8 cellular contexts compared by ENCODE assay signal in genomic region chr10:63261496-63261895, GRCh38.
DNase-seq lines count a peak whose midpoint lies in the region; ATAC-seq and TF ChIP-seq lines count a peak whose summit lies in the region.

No MANE protein-coding gene starts in this region.

- peaks cover 100% of the 10 kb centered on the region for H3K79me2 ChIP-seq in OCI-LY3 (ENCODE audit: low read length)

- peak overlapping the region; percentile 67 to 94 (median 90); a peak in 21 of 22 replicates for H3K27ac ChIP-seq in BLaER1 treated with 17β-estradiol and CSF1 and Interleukin-3, amounts not matched to agents 10 nM and 100 nM
- H3K27ac ChIP-seq in OCI-LY3 (ENCODE audit: low read length), result peak overlapping the region; percentile 88
- H3K27ac ChIP-seq in left lung, result peak overlapping the region; percentile 17 to 76
- no peak overlapping the region for H3K27ac ChIP-seq in A673 (ENCODE audit: low read depth, low read length, poor library complexity, severe bottlenecking)

- ATAC-seq in GM18868 (IDR thresholded peaks at IDR 0.05; ENCODE audit: unreplicated experiment), result peak; percentile 49
- no peak for ATAC-seq in left lung

- peak overlapping the region in 9 of 10 experiments; percentile 29 to 64 (median 51); a peak in 15 of 20 replicates for H3K4me3 ChIP-seq in BLaER1 treated with 17β-estradiol and CSF1 and Interleukin-3, amounts not matched to agents 10 nM and 100 nM
- peak overlapping the region; percentile 55 for H3K4me3 ChIP-seq in OCI-LY3 (ENCODE audit: low read length)
- no peak overlapping the region for H3K4me3 ChIP-seq in left lung
- H3K4me3 ChIP-seq in A673 (ENCODE audit: low read depth, low read length, poor library complexity, severe bottlenecking), result no peak overlapping the region

- no peak overlapping the region for H3K4me3 Mint-ChIP-seq in glutamatergic neuron (ENCODE audit: unreplicated experiment)

- peaks cover 0 to 21% (median 2%) of the 10 kb centered on the region in 11 experiments; a peak in 6 of 22 replicates for H4K20me1 ChIP-seq in BLaER1 treated with 17β-estradiol and CSF1 and Interleukin-3, amounts not matched to agents 10 nM and 100 nM
- peaks cover 52% of the 10 kb centered on the region for H4K20me1 ChIP-seq in OCI-LY3 (ENCODE audit: insufficient read depth, low read length)

- H3K9me3 Mint-ChIP-seq in glutamatergic neuron (ENCODE audit: unreplicated experiment), result peaks cover 4% of the 10 kb centered on the region

- H2AFZ ChIP-seq in OCI-LY3 (ENCODE audit: low read depth, low read length), result no peak overlapping the region

- H3K27me3 Mint-ChIP-seq in glutamatergic neuron (ENCODE audit: unreplicated experiment), result no peaks in the 10 kb centered on the region

- no TSS peak for BruUV-seq in A673 (replicated peaks; lab: Mats Ljungman, UMichigan)

- no peaks in the 10 kb centered on the region for H3K27me3 ChIP-seq in BLaER1 treated with 17β-estradiol and CSF1 and Interleukin-3, amounts not matched to agents 10 nM and 100 nM
- H3K27me3 ChIP-seq in OCI-LY3 (ENCODE audit: low read depth, low read length), result no peaks in the 10 kb centered on the region
- no peaks in the 10 kb centered on the region for H3K27me3 ChIP-seq in left lung
- no peaks in the 10 kb centered on the region for H3K27me3 ChIP-seq in A673 (replicated peaks; ENCODE audit: insufficient read depth, low read depth, low read length, poor library complexity)

- DNase-seq in left lung, result no peak
- DNase-seq in GM03348 (ENCODE audit: low spot score), result no peak
- DNase-seq in glutamatergic neuron, result no peak
- no peak for DNase-seq in NCI-H128 (lab: John Stamatoyannopoulos, UW; ENCODE audit: unreplicated experiment)
- DNase-seq in A673 (ENCODE audit: low spot score), result no peak

- CTCF ChIA-PET in A673 (lab: Charles Lee), result no interaction called here

- no peak overlapping the region for H3K27ac Mint-ChIP-seq in glutamatergic neuron (ENCODE audit: unreplicated experiment)

- H3K36me3 Mint-ChIP-seq in glutamatergic neuron (ENCODE audit: unreplicated experiment), result no peaks in the 10 kb centered on the region

- H3K9ac ChIP-seq in BLaER1 treated with 17β-estradiol and CSF1 and Interleukin-3, amounts not matched to agents 10 nM and 100 nM, result peak overlapping the region; percentile 36 to 83 (median 75); a peak in 20 of 22 replicates
- peak overlapping the region; percentile 42 for H3K9ac ChIP-seq in OCI-LY3 (ENCODE audit: low read length)

- H3K4me1 Mint-ChIP-seq in glutamatergic neuron (ENCODE audit: low read depth, unreplicated experiment), result peaks cover 28% of the 10 kb centered on the region

- TF ChIP-seq CTCF in OCI-LY3 (IDR thresholded peaks at IDR 0.05; ENCODE audit: low read depth, low read length) (no peak), left lung (IDR thresholded peaks at IDR 0.05) (no peak), glutamatergic neuron (IDR thresholded peaks at IDR 0.05; ENCODE audit: partially characterized antibody, unreplicated experiment) (no peak), A673 (conservative IDR thresholded peaks at IDR 0.05; ENCODE audit: low read depth, low read length) (no peak)

- peaks cover 0 to 69% (median 37%) of the 10 kb centered on the region in 11 experiments; a peak in 17 of 22 replicates for H3K36me3 ChIP-seq in BLaER1 treated with 17β-estradiol and CSF1 and Interleukin-3, amounts not matched to agents 10 nM and 100 nM
- H3K36me3 ChIP-seq in OCI-LY3 (replicated peaks; ENCODE audit: low read depth, low read length) (peaks cover 39% of the 10 kb centered on the region), left lung (no peaks in the 10 kb centered on the region), A673 (ENCODE audit: insufficient read depth, low read length, poor library complexity, severe bottlenecking) (peaks cover 6% of the 10 kb centered on the region)

- peaks cover 59 to 81% (median 73%) of the 10 kb centered on the region in 10 experiments for H3K4me1 ChIP-seq in BLaER1 treated with 17β-estradiol and CSF1 and Interleukin-3, amounts not matched to agents 10 nM and 100 nM
- H3K4me1 ChIP-seq in OCI-LY3 (ENCODE audit: low read length) (peaks cover 71% of the 10 kb centered on the region), left lung (peaks cover 29 to 90% of the 10 kb centered on the region in 2 donors), A673 (ENCODE audit: insufficient read depth, low read length, poor library complexity, severe bottlenecking) (peaks cover 57% of the 10 kb centered on the region)

- POLR2A ChIA-PET in A673 (lab: Charles Lee; ENCODE audit: low non-redundant PET), result no interaction called here

- no peaks in the 10 kb centered on the region for H3K9me3 ChIP-seq in BLaER1 treated with 17β-estradiol and CSF1 and Interleukin-3, amounts not matched to agents 10 nM and 100 nM (replicated peaks in 1 of 11)
- H3K9me3 ChIP-seq in OCI-LY3 (ENCODE audit: insufficient read depth, low read length), result no peaks in the 10 kb centered on the region
- no peaks in the 10 kb centered on the region for H3K9me3 ChIP-seq in left lung
- H3K9me3 ChIP-seq in A673 (ENCODE audit: low read depth, low read length, poor library complexity, severe bottlenecking), result no peaks in the 10 kb centered on the region

- intact Hi-C loops in left lung (cut with DNase I) (no loop called here), A673 (cut with micrococcal nuclease; ENCODE audit: unreplicated experiment) (loop anchor here (10.0 kb wide), 1 partner anchor 453 kb away; no protein-coding TSS in a partner anchor)

- H3K4me2 ChIP-seq in BLaER1 treated with 17β-estradiol and CSF1 and Interleukin-3, amounts not matched to agents 10 nM and 100 nM, result peak overlapping the region; percentile 76 to 96 (median 88)
- H3K4me2 ChIP-seq in OCI-LY3 (ENCODE audit: low read length), result peak overlapping the region; percentile 71

Comparison
In these comparisons a context has a peak if more than half of its experiments do, and no peak if none do; other contexts are left out.
1. H3K4me3 ChIP-seq: peak in BLaER1 treated with 17β-estradiol and CSF1 and Interleukin-3, amounts not matched to agents 10 nM and 100 nM (9 of 10) and OCI-LY3 (single experiment); none in left lung (0 of 2) and A673 (single experiment).